Comparison of ENCODE assay signal across 16 cellular contexts in the genomic region with DNA sequence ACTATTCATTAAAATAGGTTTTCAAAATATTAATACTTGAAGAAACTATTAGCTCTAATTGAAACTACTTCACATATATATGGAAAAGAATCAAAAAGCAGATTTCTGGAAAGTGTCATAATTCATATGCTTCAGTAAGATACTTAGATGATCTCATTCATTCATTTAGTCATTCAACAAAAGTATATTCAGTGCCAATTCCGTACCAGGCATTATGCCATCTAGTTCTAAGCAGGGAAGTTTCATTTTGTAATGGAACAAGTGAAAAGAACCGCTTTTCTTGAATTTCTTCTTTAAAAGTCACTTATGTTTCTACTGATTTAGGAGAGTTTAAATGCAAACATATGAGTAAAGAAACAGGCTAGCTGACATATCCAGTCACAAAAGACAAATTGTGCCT.
"Had no signal": no experiment of that assay in that cellular context is flagged by ENCODE, and none has a peak within 500 bp of the region (broad histone marks: within the 10 kb centered on the region; RNA-seq: fewer than 3 reads in every experiment).

No MANE protein-coding gene starts in this region.

- H3K4me1 ChIP-seq: tibial nerve, uterus had no signal

- H3K4me3 ChIP-seq: coronary artery, hepatocyte, ovary, tibial nerve, uterus had no signal

- H3K4me1 Mint-ChIP-seq: activated T-helper 17 cell treated with anti-CD3 and anti-CD28 coated beads, Interleukin-2, amount 50 U/mL, for 72 hours; central memory CD8-positive, alpha-beta T cell; neural crest cell; stimulated activated effector memory CD8-positive, alpha-beta T cell treated with anti-CD3 and anti-CD28 coated beads, Interleukin-12 subunit alpha, Interleukin-12 subunit beta, amount 100 ng/mL, for 72 hours had no signal

- H2AFZ ChIP-seq: hepatocyte had no signal

- H3K27me3 ChIP-seq: hepatocyte, ovary, tibial nerve, uterus had no signal

- H3K9me3 ChIP-seq: ovary, tibial nerve, uterus had no signal

- H3K9me3 Mint-ChIP-seq: activated naive CD4-positive, alpha-beta T cell treated with anti-CD3 and anti-CD28 coated beads for 36 hours; activated T-helper 17 cell treated with anti-CD3 and anti-CD28 coated beads, Interleukin-2, amount 50 U/mL, for 72 hours; central memory CD8-positive, alpha-beta T cell; stimulated activated effector memory CD8-positive, alpha-beta T cell treated with anti-CD3 and anti-CD28 coated beads, Interleukin-12 subunit alpha, Interleukin-12 subunit beta, amount 100 ng/mL, for 72 hours had no signal

- H3K36me3 ChIP-seq: ovary, tibial nerve, uterus had no signal

- ATAC-seq: activated T-helper 17 cell treated with anti-CD3 and anti-CD28 coated beads, Interleukin-2, amount 50 U/mL, for 72 hours; left lobe of liver; stimulated activated effector memory CD8-positive, alpha-beta T cell treated with anti-CD3 and anti-CD28 coated beads, Interleukin-12 subunit alpha, Interleukin-12 subunit beta, amount 100 ng/mL, for 72 hours had no signal

- H3K4me2 ChIP-seq: hepatocyte had no signal

- H3K4me3 Mint-ChIP-seq: activated naive CD4-positive, alpha-beta T cell treated with anti-CD3 and anti-CD28 coated beads for 36 hours; activated T-helper 17 cell treated with anti-CD3 and anti-CD28 coated beads, Interleukin-2, amount 50 U/mL, for 72 hours; central memory CD8-positive, alpha-beta T cell; neural crest cell; stimulated activated effector memory CD8-positive, alpha-beta T cell treated with anti-CD3 and anti-CD28 coated beads, Interleukin-12 subunit alpha, Interleukin-12 subunit beta, amount 100 ng/mL, for 72 hours had no signal

- H3K27ac ChIP-seq: coronary artery, hepatocyte, ovary, uterus, VCaP had no signal

- DNase-seq: activated CD4-positive, alpha-beta T cell treated with anti-CD3 and anti-CD28 coated beads, Interleukin-2, amount 50 U/mL, for 48 hours; activated naive CD4-positive, alpha-beta T cell treated with anti-CD3 and anti-CD28 coated beads for 36 hours; effector CD4-positive, alpha-beta T cell; ovary; stimulated activated CD4-positive, alpha-beta T cell treated with anti-CD3 and anti-CD28 coated beads, Interleukin-12 subunit alpha, Interleukin-12 subunit beta, amount 100 ng/mL, for 4 hours; T-helper 1 cell; uterus had no signal

- H3K27ac Mint-ChIP-seq: activated naive CD4-positive, alpha-beta T cell treated with anti-CD3 and anti-CD28 coated beads for 36 hours; activated T-helper 17 cell treated with anti-CD3 and anti-CD28 coated beads, Interleukin-2, amount 50 U/mL, for 72 hours; stimulated activated effector memory CD8-positive, alpha-beta T cell treated with anti-CD3 and anti-CD28 coated beads, Interleukin-12 subunit alpha, Interleukin-12 subunit beta, amount 100 ng/mL, for 72 hours had no signal

- H3K36me3 Mint-ChIP-seq: stimulated activated effector memory CD8-positive, alpha-beta T cell treated with anti-CD3 and anti-CD28 coated beads, Interleukin-12 subunit alpha, Interleukin-12 subunit beta, amount 100 ng/mL, for 72 hours had no signal

- H3K79me2 ChIP-seq: hepatocyte had no signal
